23 cellular contexts compared by ENCODE assay signal in genomic region chr1:234440348-234440747, GRCh38. TPM values are rescaled to one million over a fixed set of nuclear protein-coding genes. Genes with fewer than 3 reads are reported as not detected.
DNase-seq lines count a peak whose midpoint lies in the region; ATAC-seq, FAIRE-seq and TF ChIP-seq lines count a peak whose summit lies in the region.
"Had no signal": no experiment of that assay in that cellular context is flagged by ENCODE, and none has a peak within 500 bp of the region (broad histone marks: within the 10 kb centered on the region; RNA-seq: fewer than 3 reads in every experiment).

No MANE protein-coding gene starts in this region.

- TF ChIP-seq RAD21 in HepG2 (CRISPR knock-in tag; IDR thresholded peaks at IDR 0.05), result no peak

- DNase-seq in HepG2 (ENCODE audit: low spot score) (no peak), right lobe of liver (no peak), OCI-M1 (lab: John Stamatoyannopoulos, UW) (peak; percentile 9), left kidney (ENCODE audit: low read depth, low spot score) (peak; percentile 3), Right ventricle myocardium inferior (ENCODE audit: missing footprints) (no peak), NCI-H774 (lab: John Stamatoyannopoulos, UW) (no peak)
- DNase-seq: 8988T; ACHN; AML-193; BE2C; Calu3; CD4-positive, alpha-beta T cell; CD8-positive, alpha-beta memory T cell; COR-L47; DMS153; DND-41; GM23248; H7; HCEC 1CT had no signal

- no peak overlapping the region for H3K9ac ChIP-seq in HepG2 (ENCODE audit: insufficient read depth, low read depth, low read length)
- H3K9ac ChIP-seq: BLaER1 treated with 17β-estradiol and CSF1 and Interleukin-3, amounts not matched to agents 10 nM and 100 nM; GM23248 had no signal

- TF ChIP-seq POLR2A in HepG2 (IDR thresholded peaks at IDR 0.05; ENCODE audit: insufficient read depth in 1 of 2, low read depth in 2 of 2, low read length in 2 of 2) (no peak), right lobe of liver (IDR thresholded peaks at IDR 0.05) (no peak)

- WGBS in HepG2 (ENCODE audit: low lambda C conversion rate), result 95% methylated on average over 3 of the region's 3 CpGs
- WGBS in right lobe of liver (ENCODE audit: insufficient coverage, low coverage, low lambda C conversion rate, missing lambda C conversion rate), result 90% methylated on average over 3 of the region's 3 CpGs

- TF ChIP-seq CTCF in HepG2 (CRISPR knock-in tag; IDR thresholded peaks at IDR 0.05) (no peak), right lobe of liver (IDR thresholded peaks at IDR 0.05) (no peak)

- FAIRE-seq in HepG2 (lab: Jason Lieb, UNC), result no peak
- FAIRE-seq: GM19239, H1 had no signal

- no TSS peak for BruUV-seq in HepG2 (replicated peaks; lab: Mats Ljungman, UMichigan)

- H3K4me3 ChIP-seq in HepG2 (replicated peaks in 1 of 3; ENCODE audit: insufficient read depth in 1 of 3, low read depth in 2 of 3, low read length in 3 of 3) (no peak overlapping the region), right lobe of liver (no peak overlapping the region)
- H3K4me3 ChIP-seq: A549; BLaER1 treated with 17β-estradiol and CSF1 and Interleukin-3, amounts not matched to agents 10 nM and 100 nM; GM23248 had no signal

- TF ChIP-seq EP300 in HepG2 (IDR thresholded peaks at IDR 0.05; ENCODE audit: low read depth in 2 of 2, low read length in 2 of 2) (no peak), HepG2 (CRISPR knock-in tag; IDR thresholded peaks at IDR 0.05; ENCODE audit: borderline replicate concordance) (no peak)

- H3K9me3 ChIP-seq in HepG2 (ENCODE audit: low read length) (no peaks in the 10 kb centered on the region), right lobe of liver (no peaks in the 10 kb centered on the region)
- H3K9me3 ChIP-seq: BE2C had no signal

- CTCF ChIA-PET in HepG2 (lab: Yijun Ruan, JAX; ENCODE audit: low intra/inter-chr PET ratio, low total read pairs), result no interaction called here

- no peak overlapping the region for H3K27ac ChIP-seq in HepG2 (ENCODE audit: extremely low read length, insufficient read depth, low read length)
- no peak overlapping the region for H3K27ac ChIP-seq in right lobe of liver
- H3K27ac ChIP-seq: A549; BLaER1 treated with 17β-estradiol and CSF1 and Interleukin-3, amounts not matched to agents 10 nM and 100 nM; GM23248 had no signal

- H3K27me3 ChIP-seq in HepG2 (ENCODE audit: control insufficient read depth in 1 of 2, insufficient read depth in 2 of 2, low read length in 2 of 2), result no peaks in the 10 kb centered on the region
- H3K27me3 ChIP-seq in right lobe of liver, result no peaks in the 10 kb centered on the region
- H3K27me3 ChIP-seq: BE2C; BLaER1 treated with 17β-estradiol and CSF1 and Interleukin-3, amounts not matched to agents 10 nM and 100 nM had no signal

- H4K20me1 ChIP-seq in HepG2 (ENCODE audit: insufficient read depth, low read length), result no peaks in the 10 kb centered on the region

- H3K4me2 ChIP-seq in HepG2 (ENCODE audit: low read depth, low read length), result no peak overlapping the region
- H3K4me2 ChIP-seq: A549; BLaER1 treated with 17β-estradiol and CSF1 and Interleukin-3, amounts not matched to agents 10 nM and 100 nM had no signal

- ATAC-seq in HepG2 (no peak), right lobe of liver (no peak), Right ventricle myocardium inferior (no peak)
- ATAC-seq: A549 had no signal

- H2AFZ ChIP-seq in HepG2 (ENCODE audit: low read length), result no peak overlapping the region
- H2AFZ ChIP-seq: GM23248 had no signal

- peaks cover 21% of the 10 kb centered on the region; the same call in 1 of the 2 replicates for H3K4me1 ChIP-seq in HepG2 (ENCODE audit: insufficient read depth, low read length)
- H3K4me1 ChIP-seq in right lobe of liver, result no peaks in the 10 kb centered on the region
- H3K4me1 ChIP-seq: A549; BLaER1 treated with 17β-estradiol and CSF1 and Interleukin-3, amounts not matched to agents 10 nM and 100 nM had no signal

- intact Hi-C loops in HepG2 (cut with micrococcal nuclease; ENCODE audit: unreplicated experiment) (no loop called here), right lobe of liver (cut with DNase I) (no loop called here), Right ventricle myocardium inferior (cut with DNase I) (no loop called here)

- peaks cover 3% of the 10 kb centered on the region for H3K79me2 ChIP-seq in HepG2 (ENCODE audit: insufficient read depth, low read length)

- in situ Hi-C loops in HepG2 (cut with HindIII; ENCODE audit: extremely low pct_ligation_motif_present, low pct_unique_long_range_greater_than_20kb), result no loop called here

- POLR2A ChIA-PET in HepG2 (lab: Yijun Ruan, JAX), result no interaction called here

- H3K36me3 ChIP-seq in HepG2 (replicated peaks in 1 of 2; ENCODE audit: control insufficient read depth in 1 of 2, insufficient read depth in 2 of 2, low read length in 2 of 2) (peaks cover 4 to 39% of the 10 kb centered on the region in 2 experiments), right lobe of liver (peaks cover 0 to 7% (median 0%) of the 10 kb centered on the region in 4 donors)

TF ChIP-seq in HepG2, 621 proteins besides CTCF, POLR2A, EP300 and RAD21 (continues in another document):
- TF ChIP-seq ZNF775 (CRISPR knock-in tag; IDR thresholded peaks at IDR 0.05; ENCODE audit: borderline replicate concordance) (no peak), ZNF274 (CRISPR knock-in tag; IDR thresholded peaks at IDR 0.05) (no peak), ZNF124 (CRISPR knock-in tag; IDR thresholded peaks at IDR 0.05) (no peak), HNRNPL (IDR thresholded peaks at IDR 0.05; ENCODE audit: low read depth, low read length) (no peak), ZNF563 (CRISPR knock-in tag; IDR thresholded peaks at IDR 0.05) (no peak), REL (CRISPR knock-in tag; conservative IDR thresholded peaks at IDR 0.05) (no peak), ZNF891 (CRISPR knock-in tag; IDR thresholded peaks at IDR 0.05) (no peak), ZNF317 (CRISPR knock-in tag; IDR thresholded peaks at IDR 0.05) (peak; percentile 89), ZNF510 (CRISPR knock-in tag; IDR thresholded peaks at IDR 0.05; ENCODE audit: low read depth) (no peak), KAT2B (IDR thresholded peaks at IDR 0.05; ENCODE audit: borderline replicate concordance, low read depth, low read length) (0 out of 2 replicates have a peak, but pooled peaks have one; percentile 17), GFI1 (CRISPR knock-in tag; IDR thresholded peaks at IDR 0.05; ENCODE audit: borderline replicate concordance) (no peak), KAT7 (CRISPR knock-in tag; IDR thresholded peaks at IDR 0.05; ENCODE audit: borderline replicate concordance) (no peak), MAFK (conservative IDR thresholded peaks at IDR 0.05 in 1 of 2, IDR thresholded peaks at IDR 0.05 in 1 of 2; ENCODE audit: low read length in 2 of 2) (no peak)
- TF ChIP-seq, protein P1, sequence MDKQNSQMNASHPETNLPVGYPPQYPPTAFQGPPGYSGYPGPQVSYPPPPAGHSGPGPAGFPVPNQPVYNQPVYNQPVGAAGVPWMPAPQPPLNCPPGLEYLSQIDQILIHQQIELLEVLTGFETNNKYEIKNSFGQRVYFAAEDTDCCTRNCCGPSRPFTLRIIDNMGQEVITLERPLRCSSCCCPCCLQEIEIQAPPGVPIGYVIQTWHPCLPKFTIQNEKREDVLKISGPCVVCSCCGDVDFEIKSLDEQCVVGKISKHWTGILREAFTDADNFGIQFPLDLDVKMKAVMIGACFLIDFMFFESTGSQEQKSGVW (CRISPR knock-in tag; IDR thresholded peaks at IDR 0.05; ENCODE audit: borderline replicate concordance), result no peak

RNA-seq across cellular contexts. Expression of gene TARBP1, which starts 38.6 kb away (rescaled TPM):
- total RNA-seq in HepG2 (2016; rRNA removed; fragmentation: Illumina TruSeq; extraction: Trizol) (31.0 and 37.7 TPM in 2 replicates), right lobe of liver (10 to 100 TPM in 2 of 6 experiments, 1 to 10 TPM in 4; 7.2 to 16.7 (median 8.0) TPM), Right ventricle myocardium inferior (10.1 TPM)
- total RNA-seq in HepG2 (2016; cell fraction: cytosol; rRNA removed; fragmentation: Illumina TruSeq; extraction: Trizol; ENCODE audit: low read depth), result 8.0 and 10.9 TPM in 2 replicates
- 33.0 and 39.2 TPM in 2 replicates for total RNA-seq in HepG2 (2016; cell fraction: insoluble cytoplasmic fraction; rRNA removed; fragmentation: Illumina TruSeq; extraction: Trizol)
- total RNA-seq in HepG2 (2016; cell fraction: membrane; rRNA removed; fragmentation: Illumina TruSeq; extraction: Trizol), result 9.9 and 14.5 TPM in 2 replicates
- total RNA-seq in HepG2 (2016; cell fraction: nucleus; rRNA removed; fragmentation: Illumina TruSeq; extraction: Trizol), result 49.3 and 51.0 TPM in 2 replicates
- polyA plus RNA-seq in HepG2 (2011; rRNA removed), result 58.7 and 67.0 TPM in 2 replicates
- polyA plus RNA-seq in HepG2 (2011; cell fraction: cytosol; rRNA removed), result 15.2 and 18.3 TPM in 2 replicates
- 127 and 145 TPM in 2 replicates for polyA plus RNA-seq in HepG2 (2011; cell fraction: nucleus; rRNA removed)
- polyA plus RNA-seq in HepG2 (2012), result 31.2 and 34.3 TPM in 2 replicates
- polyA plus RNA-seq in HepG2 (2016; cell fraction: cytosol; fragmentation: Illumina TruSeq; extraction: Trizol; ENCODE audit: low read depth), result 1.00 and 1.2 TPM in 2 replicates
- polyA plus RNA-seq in HepG2 (2016; cell fraction: insoluble cytoplasmic fraction; fragmentation: Illumina TruSeq; extraction: Trizol; ENCODE audit: low read depth), result 26.8 and 27.3 TPM in 2 replicates
- 3.6 and 4.1 TPM in 2 replicates for polyA plus RNA-seq in HepG2 (2016; cell fraction: membrane; fragmentation: Illumina TruSeq; extraction: Trizol; ENCODE audit: low read depth)
- polyA plus RNA-seq in HepG2 (2016; cell fraction: nucleus; fragmentation: Illumina TruSeq; extraction: Trizol; ENCODE audit: insufficient read depth, low read depth), result 121 and 134 TPM in 2 replicates
- polyA minus RNA-seq in HepG2 (2011; rRNA and poly(A)+ RNA removed; ENCODE audit: low replicate concordance), result 15.4 and 29.8 TPM in 2 replicates
- polyA minus RNA-seq in HepG2 (2011; cell fraction: cytosol; rRNA and poly(A)+ RNA removed), result 10.9 and 11.5 TPM in 2 replicates
- 73.5 and 78.7 TPM in 2 replicates for polyA minus RNA-seq in HepG2 (2011; cell fraction: nucleus; rRNA and poly(A)+ RNA removed)

Comparison
In these comparisons a context has a peak if more than half of its experiments do, and no peak if none do; other contexts are left out.
1. DNase-seq: peak in OCI-M1 (single experiment) and left kidney (single experiment); none in HepG2 (single experiment), right lobe of liver (0 of 3), Right ventricle myocardium inferior (single experiment) and NCI-H774 (single experiment).